8 cellular contexts compared by ENCODE assay signal in genomic region chr18:24726727-24727539, GRCh38.
DNase-seq lines count a peak whose midpoint lies in the region; ATAC-seq and TF ChIP-seq lines count a peak whose summit lies in the region.

No MANE protein-coding gene starts in this region.

- H3K9me3 ChIP-seq in CD8-positive, alpha-beta memory T cell (ENCODE audit: low read length) = no peaks in the 10 kb centered on the region

- H3K4me3 ChIP-seq in CD8-positive, alpha-beta memory T cell (ENCODE audit: low read length) = no peak overlapping the region

- no peaks in the 10 kb centered on the region for H3K27me3 ChIP-seq in CD8-positive, alpha-beta memory T cell (ENCODE audit: insufficient read depth, low read length, poor library complexity, severe bottlenecking)

- H3K4me1 Mint-ChIP-seq in CD8-positive, alpha-beta memory T cell = peaks cover 0 to 5% (median 0%) of the 10 kb centered on the region in 3 donors
- H3K4me1 Mint-ChIP-seq in effector memory CD8-positive, alpha-beta T cell (ENCODE audit: low read depth in 2 of 2) = peaks cover 0 to 4% of the 10 kb centered on the region in 2 donors
- peaks cover 9% of the 10 kb centered on the region for H3K4me1 Mint-ChIP-seq in mesothelial cell of epicardium

- CTCF ChIA-PET in CD8-positive, alpha-beta memory T cell (lab: Charles Lee) = interaction anchor here (0.8 to 6.3 kb wide), 9 partner anchors 10 to 370 kb away, joined by 3 to 69 read pairs (median 3); no protein-coding TSS in a partner anchor
- CTCF ChIA-PET in HEK293T (lab: Yijun Ruan, JAX) = interaction anchor here (0.6 to 4.2 kb wide), 21 partner anchors 10 to 294 kb away, joined by 3 to 36 read pairs (median 3); no protein-coding TSS in a partner anchor

- H3K36me3 ChIP-seq in CD8-positive, alpha-beta memory T cell (ENCODE audit: insufficient read depth, low read length) = no peaks in the 10 kb centered on the region

- DNase-seq in CD8-positive, alpha-beta memory T cell = peak; percentile 29 to 59 (median 38)
- DNase-seq in HEK293T (ENCODE audit: extremely low spot score) (peak; percentile 62), NCI-H524 treated with DMSO at 0.1 percent for 48 hours (lab: John Stamatoyannopoulos, UW) (peak; percentile 55), mesothelial cell of epicardium (ENCODE audit: low spot score in 2 of 2, unreplicated experiment in 2 of 2) (peak; percentile 48 to 74)
- peak; percentile 61 to 64 for DNase-seq in activated CD4-positive, alpha-beta T cell treated with anti-CD3 and anti-CD28 coated beads, Interleukin-2, amount 50 U/mL, for 48 hours
- DNase-seq in effector memory CD8-positive, alpha-beta T cell = peak; percentile 26 to 47 (median 38)
- peak; percentile 71 for DNase-seq in stimulated activated CD8-positive, alpha-beta memory T cell treated with anti-CD3 and anti-CD28 coated beads, Interleukin-4, amount 100 ng/mL, for 48 hours

- H3K27ac ChIP-seq in CD8-positive, alpha-beta memory T cell (ENCODE audit: low read depth, low read length) = no peak overlapping the region

- H3K27me3 Mint-ChIP-seq in CD8-positive, alpha-beta memory T cell = peaks cover 20 to 35% of the 10 kb centered on the region in 2 donors
- H3K27me3 Mint-ChIP-seq in effector memory CD8-positive, alpha-beta T cell = peaks cover 29 to 32% of the 10 kb centered on the region in 2 donors
- H3K27me3 Mint-ChIP-seq in mesothelial cell of epicardium (ENCODE audit: low read depth) = peaks cover 42% of the 10 kb centered on the region

- POLR2A ChIA-PET in CD8-positive, alpha-beta memory T cell (lab: Charles Lee) = no interaction called here
- POLR2A ChIA-PET in HEK293T (lab: Yijun Ruan, JAX) = no interaction called here

- TF ChIP-seq CTCF in mesothelial cell of epicardium (IDR thresholded peaks at IDR 0.05; ENCODE audit: unreplicated experiment) = peak; percentile 79

- no peaks in the 10 kb centered on the region for H3K36me3 Mint-ChIP-seq in CD8-positive, alpha-beta memory T cell
- H3K36me3 Mint-ChIP-seq in effector memory CD8-positive, alpha-beta T cell (ENCODE audit: insufficient read depth) = no peaks in the 10 kb centered on the region
- no peaks in the 10 kb centered on the region for H3K36me3 Mint-ChIP-seq in mesothelial cell of epicardium

- H3K9me3 Mint-ChIP-seq in CD8-positive, alpha-beta memory T cell = no peaks in the 10 kb centered on the region
- H3K9me3 Mint-ChIP-seq in effector memory CD8-positive, alpha-beta T cell = no peaks in the 10 kb centered on the region
- no peaks in the 10 kb centered on the region for H3K9me3 Mint-ChIP-seq in mesothelial cell of epicardium

- H3K4me3 Mint-ChIP-seq in CD8-positive, alpha-beta memory T cell = no peak overlapping the region
- H3K4me3 Mint-ChIP-seq in effector memory CD8-positive, alpha-beta T cell = no peak overlapping the region
- no peak overlapping the region for H3K4me3 Mint-ChIP-seq in mesothelial cell of epicardium

- no peak for ATAC-seq in effector memory CD8-positive, alpha-beta T cell (replicated peaks)
- ATAC-seq in HG02852 (IDR thresholded peaks at IDR 0.05; ENCODE audit: unreplicated experiment) = no peak

- H3K27ac Mint-ChIP-seq in CD8-positive, alpha-beta memory T cell = peak overlapping the region in 1 of 8 donors; percentile 21
- H3K27ac Mint-ChIP-seq in effector memory CD8-positive, alpha-beta T cell = no peak overlapping the region
- no peak overlapping the region for H3K27ac Mint-ChIP-seq in mesothelial cell of epicardium

- H3K4me1 ChIP-seq in CD8-positive, alpha-beta memory T cell (ENCODE audit: insufficient read depth, low read length) = no peaks in the 10 kb centered on the region

TF ChIP-seq in HEK293T, 16 proteins besides CTCF, POLR2A, EP300 and RAD21:
- no peak for TF ChIP-seq ELF4 (IDR thresholded peaks at IDR 0.05)
- no peak for TF ChIP-seq LEF1 (IDR thresholded peaks at IDR 0.05; ENCODE audit: borderline replicate concordance)
- TF ChIP-seq L3MBTL2 (conservative IDR thresholded peaks at IDR 0.05) = no peak
- peak; percentile 43; the same call in 1 of the 2 replicates for TF ChIP-seq PKNOX1 (IDR thresholded peaks at IDR 0.05)
TF ChIP-seq in HEK293T: peak in this region for 1.
